Comparison of ENCODE assay signal across 18 cellular contexts in the genomic region with DNA sequence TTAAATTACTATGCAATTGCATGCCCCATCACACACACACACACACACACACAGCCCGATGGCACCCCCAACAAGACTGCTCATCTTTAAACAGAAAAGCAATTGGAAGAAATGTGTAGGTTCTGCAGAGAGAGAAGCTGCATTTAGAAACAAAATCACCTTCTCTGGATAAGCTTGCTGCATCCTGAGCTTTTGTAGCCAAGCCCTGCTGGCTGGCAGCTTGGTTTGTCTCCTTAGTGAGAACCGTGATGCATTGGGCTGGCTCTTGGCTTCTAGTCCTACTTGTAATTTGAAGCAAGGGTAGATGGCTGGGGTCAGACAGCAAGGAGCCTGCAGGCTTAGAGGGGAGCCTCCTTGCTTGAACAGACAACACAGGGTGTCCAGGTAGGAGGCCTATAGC.
"Had no signal": no experiment of that assay in that cellular context is flagged by ENCODE, and none has a peak within 500 bp of the region (broad histone marks: within the 10 kb centered on the region; RNA-seq: fewer than 3 reads in every experiment).

No MANE protein-coding gene starts in this region.

- DNase-seq: IMR-90; Karpas-422; KG1; MG63; NCI-H1092; NCI-H1105 treated with DMSO at 0.1 percent for 48 hours; NCI-H1436; NCI-H187; NCI-H2029; NCI-H2081 treated with DMSO at 0.1 percent for 48 hours; NCI-H345; NCI-H526 treated with DMSO at 0.1 percent for 48 hours; NCI-H748 treated with DMSO at 0.1 percent for 48 hours; NK-92 treated with Interleukin-12 subunit alpha and Interleukin-12 subunit beta, amount 100 ng/mL, for 24 hours; PC-3; SHP77 had no signal

- FAIRE-seq: HepG2 had no signal

- H3K36me3 ChIP-seq: MG63 had no signal

- H3K4me3 ChIP-seq: MG63 had no signal

- H3K9me3 ChIP-seq: MG63 had no signal

- H3K27me3 ChIP-seq: MG63 had no signal

- ATAC-seq: HepG2, Panc1, PC-3 had no signal
